8 cellular contexts compared by ENCODE assay signal in the genomic region with DNA sequence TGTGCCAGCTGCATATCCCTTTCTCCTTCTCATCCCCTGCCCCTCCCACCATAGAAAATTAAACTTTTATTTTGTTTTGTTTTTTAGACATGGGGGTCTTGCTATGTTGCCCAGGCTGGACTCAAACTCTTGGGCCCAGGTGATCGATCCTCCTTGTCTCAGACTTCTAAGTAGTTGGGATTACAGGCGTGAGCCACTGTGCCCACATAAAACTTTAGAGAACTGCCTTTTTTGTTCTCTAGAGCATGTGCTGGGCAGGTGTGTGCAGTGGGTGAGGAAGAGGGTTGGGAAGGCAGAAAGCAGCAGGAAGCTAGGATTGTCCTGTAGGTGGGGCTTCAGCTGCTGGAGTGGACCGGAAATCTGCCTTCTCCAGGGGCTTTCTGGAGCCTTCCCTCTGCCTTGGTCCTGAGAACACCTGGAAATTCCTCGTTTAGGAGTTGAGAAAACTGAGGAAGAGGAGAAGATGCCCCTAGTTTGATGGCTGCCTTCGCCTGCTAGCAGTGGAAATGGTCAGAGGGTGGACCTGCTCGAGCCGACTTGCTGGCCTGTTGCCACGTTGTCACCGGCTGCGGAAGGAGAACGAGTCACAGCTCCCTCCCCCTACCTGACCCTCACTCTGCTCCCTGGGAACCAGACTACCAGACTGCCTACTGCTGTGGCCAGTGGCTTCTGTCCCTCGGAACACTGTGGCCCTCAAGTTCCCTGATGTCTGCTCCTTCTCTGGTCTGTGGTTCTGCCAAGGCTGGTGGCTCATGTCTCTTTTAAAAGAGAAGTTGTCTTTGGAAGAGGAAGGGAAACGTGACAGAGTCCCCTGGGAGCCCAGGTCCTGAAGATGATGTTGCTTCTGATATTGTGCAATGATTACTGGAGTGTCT. TPM values are rescaled to one million over a fixed set of nuclear protein-coding genes. Genes with fewer than 3 reads are reported as not detected.
DNase-seq lines count a peak whose midpoint lies in the region; ATAC-seq and TF ChIP-seq lines count a peak whose summit lies in the region.

No MANE protein-coding gene starts in this region.

- H3K27ac Mint-ChIP-seq in CD14-positive monocyte, result peak overlapping the region; percentile 72 to 92 (median 86)
- H3K27ac Mint-ChIP-seq in immature natural killer cell, result no peak overlapping the region

- TF ChIP-seq RAD21 in liver (IDR thresholded peaks at IDR 0.05), result peak in 1 of 2 donors; percentile 45

- WGBS in adrenal gland, 4 donors, result 46 to 63% (median 49%) methylated on average over 8 to 13 of the region's 13 CpGs
- WGBS in liver, result 39% methylated on average over 13 of the region's 13 CpGs

- no peak for ATAC-seq in HG03095 (IDR thresholded peaks at IDR 0.05; ENCODE audit: unreplicated experiment)
- ATAC-seq in HG03097 (IDR thresholded peaks at IDR 0.05; ENCODE audit: low FRiP score, unreplicated experiment), result no peak

- no peaks in the 10 kb centered on the region for H3K9me3 ChIP-seq in adrenal gland (replicated peaks in 1 of 3)
- H3K9me3 ChIP-seq in liver (ENCODE audit: control insufficient read depth in 4 of 4, low read length in 3 of 4), result no peaks in the 10 kb centered on the region

- H3K4me3 ChIP-seq in adrenal gland (no peak overlapping the region), liver (ENCODE audit: low read depth in 1 of 3, low read length in 3 of 3) (peak overlapping the region; percentile 16 to 47 (median 27))

- intact Hi-C loops in CD14-positive monocyte (cut with micrococcal nuclease) (loop anchor here in 1 of 2 donors (10.0 kb wide), 1 partner anchor 151 kb away; the partner anchor contains the start of gene ZBTB44), adrenal gland (cut with DNase I) (no loop called here)

- no peak overlapping the region for H3K9ac ChIP-seq in liver (ENCODE audit: low read depth in 1 of 2, low read length in 2 of 2)

- TF ChIP-seq CTCF in CD14-positive monocyte (IDR thresholded peaks at IDR 0.05) (no peak), adrenal gland (IDR thresholded peaks at IDR 0.05) (no peak), liver (IDR thresholded peaks at IDR 0.05; ENCODE audit: low read depth, low read length, missing input control) (no peak)

- H3K9me3 Mint-ChIP-seq in CD14-positive monocyte (peaks cover 0 to 4% (median 0%) of the 10 kb centered on the region in 7 donors), immature natural killer cell (no peaks in the 10 kb centered on the region)

- H3K4me1 ChIP-seq in adrenal gland (replicated peaks in 1 of 2) (peaks cover 3 to 7% of the 10 kb centered on the region in 2 donors), liver (ENCODE audit: control insufficient read depth in 4 of 4, insufficient read depth in 4 of 4, low read length in 3 of 4) (peaks cover 4 to 21% (median 13%) of the 10 kb centered on the region in 4 donors)

- H3K27me3 Mint-ChIP-seq in CD14-positive monocyte (ENCODE audit: low read depth in 3 of 3), result peaks cover 10 to 18% (median 12%) of the 10 kb centered on the region in 3 donors
- peaks cover 12 to 22% (median 16%) of the 10 kb centered on the region in 3 donors for H3K27me3 Mint-ChIP-seq in immature natural killer cell (ENCODE audit: low read depth in 3 of 3)

- H3K36me3 ChIP-seq in adrenal gland (replicated peaks in 1 of 2), result no peaks in the 10 kb centered on the region
- H3K36me3 ChIP-seq in liver (ENCODE audit: control insufficient read depth in 4 of 4, insufficient read depth in 3 of 4, low read depth in 1 of 4, low read length in 3 of 4), result no peaks in the 10 kb centered on the region

- peaks cover 75% of the 10 kb centered on the region for H3K4me1 Mint-ChIP-seq in CD14-positive monocyte
- H3K4me1 Mint-ChIP-seq in immature natural killer cell, result peaks cover 4 to 8% of the 10 kb centered on the region in 2 donors

- DNase-seq in CD14-positive monocyte (ENCODE audit: low spot score), result peak; percentile 67
- DNase-seq in MV-4-11 (lab: John Stamatoyannopoulos, UW), result peak; percentile 92
- DNase-seq in adrenal gland, result peak in 5 of 7 donors; percentile 35 to 57 (median 42)
- DNase-seq in activated effector memory CD4-positive, alpha-beta T cell treated with Interleukin-2 at 50 U/mL for 16 hours, result no peak
- no peak for DNase-seq in immature natural killer cell

- H3K27me3 ChIP-seq in adrenal gland (peaks cover 29% of the 10 kb centered on the region), liver (ENCODE audit: control insufficient read depth in 4 of 4, insufficient read depth in 4 of 4, low read length in 3 of 4) (no peaks in the 10 kb centered on the region)

- TF ChIP-seq POLR2A in adrenal gland (IDR thresholded peaks at IDR 0.05), result no peak

- H3K4me3 Mint-ChIP-seq in CD14-positive monocyte, result peak overlapping the region; percentile 40 to 51
- H3K4me3 Mint-ChIP-seq in immature natural killer cell, result no peak overlapping the region

- peaks cover 5 to 10% of the 10 kb centered on the region in 2 donors for H3K36me3 Mint-ChIP-seq in CD14-positive monocyte
- peaks cover 0 to 5% (median 0%) of the 10 kb centered on the region in 3 donors for H3K36me3 Mint-ChIP-seq in immature natural killer cell

- H3K27ac ChIP-seq in adrenal gland, result peak overlapping the region in 1 of 5 donors; percentile 83
- H3K27ac ChIP-seq in liver (ENCODE audit: low read depth in 1 of 2, low read length in 2 of 2), result no peak overlapping the region

TF ChIP-seq in liver, 16 proteins besides CTCF, POLR2A, EP300 and RAD21:
- no peak for TF ChIP-seq FOXA2 (IDR thresholded peaks at IDR 0.05)
- no peak for TF ChIP-seq TAF1 (conservative IDR thresholded peaks at IDR 0.05)

RNA-seq across cellular contexts. Expression of gene ST14, which starts 4.0 kb away (rescaled TPM):
- polyA plus RNA-seq in CD14-positive monocyte (10 to 100 TPM; 13.3 to 23.6 TPM), adrenal gland (10 to 100 TPM in 1 of 3 donors, 1 to 10 TPM in 2; 3.0 to 13.4 (median 3.4) TPM), liver (1 to 10 TPM; 4.0 to 5.0 TPM), immature natural killer cell (1 to 10 TPM in 2 of 3 donors, under 1 TPM in 1; 0.54 to 3.6 (median 2.8) TPM)
- total RNA-seq in adrenal gland (10 to 100 TPM in 5 of 8 donors, 1 to 10 TPM in 3; 2.5 to 41.0 (median 11.5) TPM), liver (1 to 10 TPM; 2.8 to 5.9 TPM)

Comparison
In these comparisons a context has a peak if more than half of its experiments do, and no peak if none do; other contexts are left out.
1. DNase-seq: peak in CD14-positive monocyte (single experiment), MV-4-11 (single experiment) and adrenal gland (5 of 7); none in activated effector memory CD4-positive, alpha-beta T cell treated with Interleukin-2 at 50 U/mL for 16 hours (single experiment) and immature natural killer cell (0 of 3).
2. H3K27ac Mint-ChIP-seq: peak in CD14-positive monocyte (7 of 7); none in immature natural killer cell (0 of 6).
3. H3K4me3 Mint-ChIP-seq: peak in CD14-positive monocyte (2 of 2); none in immature natural killer cell (0 of 5).
4. H3K4me3 ChIP-seq: peak in liver (3 of 3); none in adrenal gland (0 of 4).